13 cellular contexts compared by ENCODE assay signal in the genomic region with DNA sequence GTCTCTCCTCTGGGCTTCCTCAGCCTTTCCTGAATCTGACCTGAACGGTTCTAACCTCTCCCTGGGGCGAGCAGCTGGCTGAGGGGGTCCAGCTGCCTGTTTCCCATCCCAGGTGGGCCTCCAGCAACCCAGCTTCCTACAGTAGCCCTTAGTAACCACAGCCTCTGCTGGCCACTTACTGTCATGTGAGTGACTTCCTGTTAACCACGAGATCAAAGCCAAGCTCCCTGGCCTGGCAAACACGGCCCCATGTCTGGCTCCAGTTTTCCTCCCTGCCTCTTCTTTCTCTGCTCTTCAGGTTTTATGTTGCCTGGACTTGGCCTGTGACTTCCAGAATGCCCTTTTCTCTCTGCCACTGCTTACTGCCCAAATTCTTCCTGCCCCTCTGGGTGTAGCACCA. TPM values are rescaled to one million over a fixed set of nuclear protein-coding genes. Genes with fewer than 3 reads are reported as not detected.
DNase-seq lines count a peak whose midpoint lies in the region; ATAC-seq and TF ChIP-seq lines count a peak whose summit lies in the region.
"Had no signal": no experiment of that assay in that cellular context is flagged by ENCODE, and none has a peak within 500 bp of the region (broad histone marks: within the 10 kb centered on the region; RNA-seq: fewer than 3 reads in every experiment).

No MANE protein-coding gene starts in this region.

- ATAC-seq in psoas muscle, result peak in 3 of 4 donors; percentile 22 to 41 (median 22)
- no peak for ATAC-seq in HG02885 (IDR thresholded peaks at IDR 0.05; ENCODE audit: poor library complexity, unreplicated experiment)
- ATAC-seq: activated CD8-positive, alpha-beta T cell treated with anti-CD3 and anti-CD28 coated beads, Interleukin-2, amount 10 ng/mL, durations not matched to agents 7 days and 5 days had no signal

- H3K36me3 ChIP-seq in left ventricle myocardium inferior, result no peaks in the 10 kb centered on the region
- H3K36me3 ChIP-seq in psoas muscle (ENCODE audit: insufficient read depth in 1 of 2, low read depth in 1 of 2), result no peaks in the 10 kb centered on the region
- no peaks in the 10 kb centered on the region for H3K36me3 ChIP-seq in effector memory CD4-positive, alpha-beta T cell (ENCODE audit: control insufficient read depth, insufficient read depth, low read length)

- DNase-seq in GF-D8 (lab: John Stamatoyannopoulos, UW) (peak; percentile 5), NCI-H510A (lab: John Stamatoyannopoulos, UW) (peak; percentile 24), left ventricle myocardium inferior (no peak), psoas muscle (peak in 1 of 2 donors; percentile 58), amniotic stem cell (lab: John Stamatoyannopoulos, UW) (no peak), SIG-M5 treated with dmso at 0.1 percent for 504 hours (lab: John Stamatoyannopoulos, UW; ENCODE audit: unreplicated experiment) (no peak)
- no peak for DNase-seq in effector memory CD4-positive, alpha-beta T cell
- DNase-seq: activated CD8-positive, alpha-beta T cell treated with anti-CD3 and anti-CD28 coated beads, Interleukin-2, amount 10 ng/mL, durations not matched to agents 7 days and 5 days; activated naive CD8-positive, alpha-beta T cell treated with anti-CD3 and anti-CD28 coated beads, Interleukin-2, amount 10 ng/mL, durations not matched to agents 7 days and 5 days; NCI-H226; stimulated activated CD4-positive, alpha-beta T cell treated with anti-CD3 and anti-CD28 coated beads, Interleukin-4, amount 100 ng/mL, for 24 hours; SW 1271 had no signal

- TF ChIP-seq CTCF in left ventricle myocardium inferior (IDR thresholded peaks at IDR 0.05; ENCODE audit: borderline replicate concordance) (no peak), psoas muscle (IDR thresholded peaks at IDR 0.05) (no peak)

- 15 to 29% (median 17%) methylated on average over 4 of the region's 4 CpGs for WGBS in psoas muscle, 3 donors

- intact Hi-C loops in left ventricle myocardium inferior (cut with micrococcal nuclease), result no loop called here
- intact Hi-C loops in psoas muscle (cut with DNase I), result no loop called here

- H3K27me3 ChIP-seq in left ventricle myocardium inferior (ENCODE audit: low read depth), result no peaks in the 10 kb centered on the region
- no peaks in the 10 kb centered on the region for H3K27me3 ChIP-seq in psoas muscle (ENCODE audit: insufficient read depth in 3 of 3, low read length in 2 of 3)
- peaks cover 16% of the 10 kb centered on the region for H3K27me3 ChIP-seq in effector memory CD4-positive, alpha-beta T cell (replicated peaks; ENCODE audit: control insufficient read depth, insufficient read depth, low read length, poor library complexity, severe bottlenecking)

- peak overlapping the region; percentile 71 for H3K27ac ChIP-seq in left ventricle myocardium inferior (replicated peaks)
- peak overlapping the region; percentile 91 for H3K27ac ChIP-seq in psoas muscle
- no peak overlapping the region for H3K27ac ChIP-seq in effector memory CD4-positive, alpha-beta T cell (ENCODE audit: insufficient read depth, low read length, poor library complexity, severe bottlenecking)

- H3K4me3 ChIP-seq in left ventricle myocardium inferior (no peak overlapping the region), psoas muscle (no peak overlapping the region)
- H3K4me3 ChIP-seq in effector memory CD4-positive, alpha-beta T cell (ENCODE audit: insufficient read depth, low read depth, low read length, poor library complexity, severe bottlenecking), result no peak overlapping the region

- H3K4me1 ChIP-seq in left ventricle myocardium inferior (peaks cover 99% of the 10 kb centered on the region), psoas muscle (peaks cover 78% of the 10 kb centered on the region)
- H3K4me1 ChIP-seq in effector memory CD4-positive, alpha-beta T cell (ENCODE audit: control insufficient read depth, insufficient read depth, low read length, poor library complexity, severe bottlenecking), result peaks cover 2% of the 10 kb centered on the region

- H3K9me3 ChIP-seq in left ventricle myocardium inferior (replicated peaks), result no peaks in the 10 kb centered on the region
- no peaks in the 10 kb centered on the region for H3K9me3 ChIP-seq in psoas muscle
- H3K9me3 ChIP-seq in effector memory CD4-positive, alpha-beta T cell (ENCODE audit: control insufficient read depth, low read length), result no peaks in the 10 kb centered on the region

RNA-seq across cellular contexts. Expression of a gene that starts 47.2 kb away (rescaled TPM):
- total RNA-seq in left ventricle myocardium inferior (50.7 TPM), psoas muscle (10 to 100 TPM; 33.4 to 66.2 (median 50.7) TPM)
- 10 to 100 TPM; 14.1 to 18.7 (median 14.4) TPM for polyA plus RNA-seq in psoas muscle

Comparison
In these comparisons a context has a peak if more than half of its experiments do, and no peak if none do; other contexts are left out.
1. DNase-seq: peak in GF-D8 (single experiment) and NCI-H510A (single experiment); none in left ventricle myocardium inferior (single experiment), amniotic stem cell (single experiment), SIG-M5 treated with dmso at 0.1 percent for 504 hours (single experiment) and effector memory CD4-positive, alpha-beta T cell (0 of 3).